15 cellular contexts compared by ENCODE assay signal in genomic region chr6:38134704-38135088, GRCh38.
A peak's percentile ranks its signal among the peaks of the same experiment; 100 is the strongest.
DNase-seq lines count a peak whose midpoint lies in the region; ATAC-seq and TF ChIP-seq lines count a peak whose summit lies in the region.
"Had no signal": no experiment of that assay in that cellular context is flagged by ENCODE, and none has a peak within 500 bp of the region (broad histone marks: within the 10 kb centered on the region; RNA-seq: fewer than 3 reads in every experiment).

No MANE protein-coding gene starts in this region.

- H3K4me1 ChIP-seq in H9 (ENCODE audit: insufficient read depth, low read length) (peaks cover 3% of the 10 kb centered on the region; the same call in 1 of the 2 replicates), cardiac muscle cell (ENCODE audit: low read depth) (peaks cover 19% of the 10 kb centered on the region), left lung (peaks cover 0 to 7% of the 10 kb centered on the region in 2 donors), smooth muscle cell (ENCODE audit: low read depth) (peaks cover 19% of the 10 kb centered on the region)

- no peak overlapping the region for H3K4ac ChIP-seq in H9 (ENCODE audit: low read depth, low read length)

- DNase-seq in H9 (no peak), cardiac muscle cell (ENCODE audit: low read depth in 1 of 2, low spot score in 1 of 2) (no peak), left lung (no peak), smooth muscle cell (lab: John Stamatoyannopoulos, UW; ENCODE audit: unreplicated experiment) (no peak), NCI-H2171 treated with DMSO at 0.1 percent for 48 hours (lab: John Stamatoyannopoulos, UW) (no peak), dedifferentiated amniotic fluid mesenchymal stem cell (ENCODE audit: extremely low spot score) (no peak)
- DNase-seq: IMR-90, Karpas-422, MG63, NCI-H1092, NCI-H2081 treated with DMSO at 0.1 percent for 48 hours, NCI-H2227 treated with DMSO at 0.1 percent for 48 hours, NCI-H524 had no signal

- H3K4me2 ChIP-seq in H9 (ENCODE audit: insufficient read depth, insufficient read length, low read length) (no peak overlapping the region), smooth muscle cell (no peak overlapping the region)

- H3F3A ChIP-seq in smooth muscle cell (ENCODE audit: low read depth): peaks cover 17% of the 10 kb centered on the region

- H3K4me1 Mint-ChIP-seq in H9: peaks cover 36 to 39% of the 10 kb centered on the region in 2 experiments
- H3K4me1 Mint-ChIP-seq in stimulated activated memory B cell treated with anti-CD40 and anti-IgM and Interleukin-4, amounts not matched to agents 10 μg/mL and 1 μg/mL and 100 μg/mL, for 72 hours: peaks cover 25% of the 10 kb centered on the region

- H3K18ac ChIP-seq in H9 (ENCODE audit: insufficient read length, low read depth, low read length): no peak overlapping the region

- H3K27ac Mint-ChIP-seq in H9: peak overlapping the region in 2 of 3 experiments; percentile 2 to 4; a peak in 1 of 7 replicates
- H3K27ac Mint-ChIP-seq in stimulated activated memory B cell treated with anti-CD40 and anti-IgM and Interleukin-4, amounts not matched to agents 10 μg/mL and 1 μg/mL and 100 μg/mL, for 72 hours: no peak overlapping the region

- no peak overlapping the region for H2BK12ac ChIP-seq in H9 (ENCODE audit: insufficient read length, low read depth, low read length)

- H3K27me3 ChIP-seq in H9 (ENCODE audit: insufficient read depth, low read length) (no peaks in the 10 kb centered on the region), cardiac muscle cell (no peaks in the 10 kb centered on the region), left lung (no peaks in the 10 kb centered on the region), smooth muscle cell (ENCODE audit: low read depth) (no peaks in the 10 kb centered on the region)
- H3K27me3 ChIP-seq: MG63 had no signal

- H3K36me3 Mint-ChIP-seq in H9 (ENCODE audit: insufficient read depth in 1 of 3, low read depth in 3 of 3): peaks cover 0 to 8% (median 0%) of the 10 kb centered on the region in 3 experiments; a peak in 3 of 7 replicates
- H3K36me3 Mint-ChIP-seq in stimulated activated memory B cell treated with anti-CD40 and anti-IgM and Interleukin-4, amounts not matched to agents 10 μg/mL and 1 μg/mL and 100 μg/mL, for 72 hours: peaks cover 65% of the 10 kb centered on the region

- H4K5ac ChIP-seq in H9 (ENCODE audit: insufficient read length, low read depth, low read length): no peak overlapping the region

- H3T11ph ChIP-seq in H9 (ENCODE audit: low read length): no peak overlapping the region

- H3K27me3 Mint-ChIP-seq in H9 (ENCODE audit: low read depth): no peaks in the 10 kb centered on the region
- H3K27me3 Mint-ChIP-seq in stimulated activated memory B cell treated with anti-CD40 and anti-IgM and Interleukin-4, amounts not matched to agents 10 μg/mL and 1 μg/mL and 100 μg/mL, for 72 hours: no peaks in the 10 kb centered on the region

- no peak overlapping the region for H2AFZ ChIP-seq in H9 (ENCODE audit: low read length)
- H2AFZ ChIP-seq in smooth muscle cell (ENCODE audit: low read depth): no peak overlapping the region

- H3K9ac ChIP-seq in H9 (ENCODE audit: extremely low read depth, insufficient read length, low read length) (no peak overlapping the region), smooth muscle cell (ENCODE audit: low read depth) (no peak overlapping the region)

- no peak overlapping the region for H3K4me3 ChIP-seq in cardiac muscle cell
- H3K4me3 ChIP-seq in left lung: no peak overlapping the region
- H3K4me3 ChIP-seq in smooth muscle cell: no peak overlapping the region
- H3K4me3 ChIP-seq: MG63 had no signal

- H2BK20ac ChIP-seq in H9 (ENCODE audit: low read depth, low read length, poor library complexity, severe bottlenecking): no peak overlapping the region

- no peak overlapping the region for H3K4me3 Mint-ChIP-seq in H9
- H3K4me3 Mint-ChIP-seq in stimulated activated memory B cell treated with anti-CD40 and anti-IgM and Interleukin-4, amounts not matched to agents 10 μg/mL and 1 μg/mL and 100 μg/mL, for 72 hours: no peak overlapping the region

- no peak overlapping the region for H3K23ac ChIP-seq in H9 (ENCODE audit: insufficient read length, low read depth, low read length)

- intact Hi-C loops in left lung (cut with DNase I): no loop called here

- no peaks in the 10 kb centered on the region for H3K23me2 ChIP-seq in H9 (ENCODE audit: insufficient read length, low read depth, low read length, poor library complexity, severe bottlenecking)

- TF ChIP-seq CTCF in H9 (conservative IDR thresholded peaks at IDR 0.05) (no peak), cardiac muscle cell (IDR thresholded peaks at IDR 0.05; ENCODE audit: low read depth, low read length) (no peak), left lung (IDR thresholded peaks at IDR 0.05) (no peak), smooth muscle cell (IDR thresholded peaks at IDR 0.05; ENCODE audit: borderline replicate concordance, insufficient read depth, poor library complexity, severe bottlenecking) (no peak)

- H2BK15ac ChIP-seq in H9 (ENCODE audit: low read depth, low read length): no peak overlapping the region

- WGBS in H9 (ENCODE audit: extremely low coverage, insufficient read length, low lambda C conversion rate): no CpG with 5 or more reads among the region's 4 CpGs
- WGBS in smooth muscle cell (ENCODE audit: low lambda C conversion rate): 94% methylated on average over 4 of the region's 4 CpGs

- H4K20me1 ChIP-seq in H9 (ENCODE audit: control insufficient read depth, insufficient read depth, insufficient read length) (no peaks in the 10 kb centered on the region), smooth muscle cell (ENCODE audit: low read depth) (peaks cover 100% of the 10 kb centered on the region)

- H3K14ac ChIP-seq in H9 (ENCODE audit: insufficient read depth, low read length): no peak overlapping the region

- no peak overlapping the region for H2BK120ac ChIP-seq in H9 (ENCODE audit: low read depth, low read length, poor library complexity, severe bottlenecking)

- no peak overlapping the region for H2AK5ac ChIP-seq in H9 (ENCODE audit: insufficient read length, low read length)

- H4K91ac ChIP-seq in H9 (ENCODE audit: insufficient read length, low read depth, low read length): no peak overlapping the region

- H3K79me2 ChIP-seq in H9 (ENCODE audit: insufficient read depth, low read length) (no peaks in the 10 kb centered on the region), smooth muscle cell (ENCODE audit: low read depth) (peaks cover 32% of the 10 kb centered on the region)

- H3K9me3 ChIP-seq in H9 (ENCODE audit: control insufficient read depth, low read depth, low read length): no peaks in the 10 kb centered on the region
- no peaks in the 10 kb centered on the region for H3K9me3 ChIP-seq in cardiac muscle cell (ENCODE audit: low read depth)
- no peaks in the 10 kb centered on the region for H3K9me3 ChIP-seq in left lung
- H3K9me3 ChIP-seq in smooth muscle cell (replicated peaks; ENCODE audit: low read depth): no peaks in the 10 kb centered on the region
- H3K9me3 ChIP-seq: MG63 had no signal

- H3K36me3 ChIP-seq in cardiac muscle cell (no peaks in the 10 kb centered on the region), left lung (peaks cover 0 to 3% of the 10 kb centered on the region in 2 donors), smooth muscle cell (ENCODE audit: low read depth) (no peaks in the 10 kb centered on the region)

- peak; percentile 37 for ATAC-seq in left lung
- ATAC-seq in stimulated activated memory B cell treated with anti-CD40 and anti-IgM and Interleukin-4, amounts not matched to agents 10 μg/mL and 1 μg/mL and 100 μg/mL, for 72 hours: no peak

- H2BK5ac ChIP-seq in H9 (ENCODE audit: insufficient read length, low read length): no peak overlapping the region

- no peak overlapping the region for H3K56ac ChIP-seq in H9 (ENCODE audit: insufficient read length, low read depth, low read length)

- H4K8ac ChIP-seq in H9 (replicated peaks; ENCODE audit: insufficient read length, low read depth, low read length): no peak overlapping the region

- no peaks in the 10 kb centered on the region for H3K9me3 Mint-ChIP-seq in H9
- no peaks in the 10 kb centered on the region for H3K9me3 Mint-ChIP-seq in stimulated activated memory B cell treated with anti-CD40 and anti-IgM and Interleukin-4, amounts not matched to agents 10 μg/mL and 1 μg/mL and 100 μg/mL, for 72 hours

- H3K27ac ChIP-seq in H9 (ENCODE audit: insufficient read length, low read depth, low read length) (no peak overlapping the region), cardiac muscle cell (peak overlapping the region; percentile 76), left lung (no peak overlapping the region), smooth muscle cell (ENCODE audit: low read depth) (peak overlapping the region; percentile 31)
- H3K27ac ChIP-seq: C4-2B had no signal

- H3K79me1 ChIP-seq in H9 (ENCODE audit: insufficient read depth, low read depth, low read length, poor library complexity, severe bottlenecking): peaks cover 3% of the 10 kb centered on the region

Comparison
In these comparisons a context has a peak if more than half of its experiments do, and no peak if none do; other contexts are left out.
1. H3K27ac ChIP-seq: peak in cardiac muscle cell (single experiment) and smooth muscle cell (single experiment); none in H9 (single experiment) and left lung (0 of 2).